27 cellular contexts compared by ENCODE assay signal in the genomic region with DNA sequence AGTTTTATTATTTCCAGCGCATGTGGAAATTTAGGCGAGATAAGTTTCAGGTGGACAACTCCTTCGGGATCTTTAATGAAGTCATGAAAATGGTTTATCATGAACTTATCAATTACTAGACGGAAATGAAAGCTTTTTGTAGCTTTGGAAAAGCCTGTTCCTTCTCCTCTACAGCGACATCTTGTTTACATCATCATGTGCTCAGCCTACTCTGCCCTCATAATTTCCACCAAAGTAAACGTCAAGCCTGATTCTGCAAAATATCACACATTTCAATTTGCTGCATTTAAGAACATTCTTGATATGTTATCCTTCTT.
"Had no signal": no experiment of that assay in that cellular context is flagged by ENCODE, and none has a peak within 500 bp of the region (broad histone marks: within the 10 kb centered on the region; RNA-seq: fewer than 3 reads in every experiment).

No MANE protein-coding gene starts in this region.

- H3K27ac Mint-ChIP-seq: activated CD4-positive, alpha-beta T cell treated with anti-CD3 and anti-CD28 coated beads for 36 hours; activated CD8-positive, alpha-beta memory T cell treated with anti-CD3 and anti-CD28 coated beads, Interleukin-2, amount 10 ng/mL, durations not matched to agents 7 days and 5 days; activated CD8-positive, alpha-beta T cell treated with anti-CD3 and anti-CD28 coated beads, Interleukin-2, amount 10 ng/mL, durations not matched to agents 7 days and 5 days; activated naive CD4-positive, alpha-beta T cell treated with anti-CD3 and anti-CD28 coated beads, Interleukin-2, amount 50 U/mL, for 24 hours; activated naive CD8-positive, alpha-beta T cell treated with anti-CD3 and anti-CD28 coated beads, Interleukin-2, amount 50 U/mL, for 24 hours; activated T-helper 2 cell treated with anti-CD3 and anti-CD28 coated beads, Interferon-gamma antibody, Interleukin-2, Interleukin-4, amounts not matched to agents 10 μg/mL and 5 μg/mL and 100 μg/mL, durations not matched to agents 14 hours and 24 hours and 36 hours; dendritic cell treated with granulocyte-macrophage colony-stimulating factor and Interleukin-4, amounts not matched to agents 40 ng/mL and 50 ng/mL, for 4 days; nephron progenitor cell had no signal

- ATAC-seq: activated CD4-positive, alpha-beta T cell treated with anti-CD3 and anti-CD28 coated beads for 36 hours; activated CD8-positive, alpha-beta memory T cell treated with anti-CD3 and anti-CD28 coated beads, Interleukin-2, amount 10 ng/mL, durations not matched to agents 7 days and 5 days; activated CD8-positive, alpha-beta T cell treated with anti-CD3 and anti-CD28 coated beads, Interleukin-2, amount 10 ng/mL, durations not matched to agents 7 days and 5 days; activated naive CD8-positive, alpha-beta T cell treated with anti-CD3 and anti-CD28 coated beads, Interleukin-2, amount 50 U/mL, for 24 hours; sciatic nerve had no signal

- DNase-seq: activated CD4-positive, alpha-beta T cell treated with anti-CD3 and anti-CD28 coated beads for 36 hours; activated CD4-positive, CD25-positive, alpha-beta regulatory T cell; activated CD8-positive, alpha-beta memory T cell treated with anti-CD3 and anti-CD28 coated beads, Interleukin-2, amount 10 ng/mL, durations not matched to agents 7 days and 5 days; activated CD8-positive, alpha-beta T cell treated with anti-CD3 and anti-CD28 coated beads, Interleukin-2, amount 10 ng/mL, durations not matched to agents 7 days and 5 days; activated naive CD8-positive, alpha-beta T cell treated with anti-CD3 and anti-CD28 coated beads, Interleukin-2, amount 50 U/mL, for 24 hours; activated T-cell treated with anti-CD3 and anti-CD28 coated beads, Interleukin-2, amount 50 U/mL, for 48 hours; amygdala; central memory CD4-positive, alpha-beta T cell; effector CD4-positive, alpha-beta T cell; foreskin melanocyte; left ventricle myocardium superior; naive B cell; nephron progenitor cell; stimulated activated CD4-positive, alpha-beta T cell treated with anti-CD3 and anti-CD28 coated beads, Interleukin-1b, Interleukin-23, amount 100 ng/mL, for 48 hours; stimulated activated naive CD4-positive, alpha-beta T cell treated with Interleukin-2 at 50 U/mL for 16 hours; T-helper 1 cell; upper lobe of left lung had no signal

- H3K9me3 ChIP-seq: breast epithelium, esophagus muscularis mucosa, neutrophil, thoracic aorta, upper lobe of left lung, vagina had no signal

- H3K4me1 ChIP-seq: breast epithelium had no signal

- H3K4me1 Mint-ChIP-seq: activated CD4-positive, alpha-beta T cell treated with anti-CD3 and anti-CD28 coated beads for 36 hours; activated CD8-positive, alpha-beta memory T cell treated with anti-CD3 and anti-CD28 coated beads, Interleukin-2, amount 10 ng/mL, durations not matched to agents 7 days and 5 days; activated naive CD4-positive, alpha-beta T cell treated with anti-CD3 and anti-CD28 coated beads, Interleukin-2, amount 50 U/mL, for 24 hours; activated naive CD8-positive, alpha-beta T cell treated with anti-CD3 and anti-CD28 coated beads, Interleukin-2, amount 50 U/mL, for 24 hours had no signal

- H3K36me3 Mint-ChIP-seq: activated CD8-positive, alpha-beta memory T cell treated with anti-CD3 and anti-CD28 coated beads, Interleukin-2, amount 10 ng/mL, durations not matched to agents 7 days and 5 days; activated naive CD4-positive, alpha-beta T cell treated with anti-CD3 and anti-CD28 coated beads, Interleukin-2, amount 50 U/mL, for 24 hours had no signal

- H3K9me3 Mint-ChIP-seq: activated naive CD4-positive, alpha-beta T cell treated with anti-CD3 and anti-CD28 coated beads, Interleukin-2, amount 50 U/mL, for 24 hours; activated naive CD8-positive, alpha-beta T cell treated with anti-CD3 and anti-CD28 coated beads, Interleukin-2, amount 50 U/mL, for 24 hours; activated T-helper 2 cell treated with anti-CD3 and anti-CD28 coated beads, Interferon-gamma antibody, Interleukin-2, Interleukin-4, amounts not matched to agents 10 μg/mL and 5 μg/mL and 100 μg/mL, durations not matched to agents 14 hours and 24 hours and 36 hours; dendritic cell treated with granulocyte-macrophage colony-stimulating factor and Interleukin-4, amounts not matched to agents 40 ng/mL and 50 ng/mL, for 4 days; naive B cell had no signal

- H3K27me3 ChIP-seq: breast epithelium, esophagus muscularis mucosa, neutrophil, upper lobe of left lung, vagina had no signal

- H3K4me2 ChIP-seq: smooth muscle cell had no signal

- H3K27me3 Mint-ChIP-seq: activated naive CD8-positive, alpha-beta T cell treated with anti-CD3 and anti-CD28 coated beads, Interleukin-2, amount 50 U/mL, for 24 hours; dendritic cell treated with granulocyte-macrophage colony-stimulating factor and Interleukin-4, amounts not matched to agents 40 ng/mL and 50 ng/mL, for 4 days; naive B cell had no signal

- H3K36me3 ChIP-seq: breast epithelium, esophagus muscularis mucosa, neutrophil, thoracic aorta, upper lobe of left lung, vagina had no signal

- H3K4me3 Mint-ChIP-seq: activated CD4-positive, alpha-beta T cell treated with anti-CD3 and anti-CD28 coated beads for 36 hours; activated CD8-positive, alpha-beta memory T cell treated with anti-CD3 and anti-CD28 coated beads, Interleukin-2, amount 10 ng/mL, durations not matched to agents 7 days and 5 days; activated CD8-positive, alpha-beta T cell treated with anti-CD3 and anti-CD28 coated beads, Interleukin-2, amount 10 ng/mL, durations not matched to agents 7 days and 5 days; activated naive CD4-positive, alpha-beta T cell treated with anti-CD3 and anti-CD28 coated beads, Interleukin-2, amount 50 U/mL, for 24 hours; activated naive CD8-positive, alpha-beta T cell treated with anti-CD3 and anti-CD28 coated beads, Interleukin-2, amount 50 U/mL, for 24 hours; dendritic cell treated with granulocyte-macrophage colony-stimulating factor and Interleukin-4, amounts not matched to agents 40 ng/mL and 50 ng/mL, for 4 days; nephron progenitor cell had no signal

- H3K27ac ChIP-seq: breast epithelium, esophagus muscularis mucosa, neutrophil, thoracic aorta, upper lobe of left lung, vagina had no signal

- H3K4me3 ChIP-seq: breast epithelium, esophagus muscularis mucosa, smooth muscle cell, thoracic aorta, upper lobe of left lung, vagina had no signal
